In genomic region chr12:132315951-132316350, GRCh38 we compare ENCODE assay signal across 28 cellular contexts. TPM values are rescaled to one million over a fixed set of nuclear protein-coding genes. Genes with fewer than 3 reads are reported as not detected.
"Had no signal": no experiment of that assay in that cellular context is flagged by ENCODE, and none has a peak within 500 bp of the region (broad histone marks: within the 10 kb centered on the region; RNA-seq: fewer than 3 reads in every experiment).

No MANE protein-coding gene starts in this region.

- H3K4me3 ChIP-seq: cardiac muscle cell, MG63, Peyer's patch had no signal

- ATAC-seq: activated CD8-positive, alpha-beta memory T cell treated with anti-CD3 and anti-CD28 coated beads, Interleukin-2, amount 10 ng/mL, durations not matched to agents 7 days and 5 days; T-helper 17 cell; WTC11 had no signal

- H3K36me3 ChIP-seq: brain microvascular endothelial cell, cardiac muscle cell, MG63, Peyer's patch had no signal

- DNase-seq: activated CD4-positive, alpha-beta T cell treated with anti-CD3 and anti-CD28 coated beads for 48 hours; activated CD4-positive, alpha-beta T cell treated with anti-CD3 and anti-CD28 coated beads, Interleukin-2, amount 50 U/mL, for 4 hours; activated CD4-positive, CD25-positive, alpha-beta regulatory T cell treated with anti-CD3 and anti-CD28 coated beads, Interleukin-2, amount 50 U/mL, for 72 hours; activated CD8-positive, alpha-beta memory T cell treated with anti-CD3 and anti-CD28 coated beads, Interleukin-2, amount 10 ng/mL, durations not matched to agents 7 days and 5 days; activated effector memory CD4-positive, alpha-beta T cell treated with Interleukin-2 at 50 U/mL for 16 hours; activated naive CD4-positive, alpha-beta T cell; activated T-cell treated with anti-CD3 and anti-CD28 coated beads, Interleukin-2, amount 50 U/mL, for 24 hours; amygdala; brain microvascular endothelial cell; MG63; MV-4-11; NCI-H1092 treated with DMSO at 0.1 percent for 48 hours; NCI-H1417 treated with DMSO at 0.1 percent for 48 hours; NCI-H1694; NCI-H2029 treated with DMSO at 0.1 percent for 48 hours; NCI-H345; NCI-H510A treated with DMSO at 0.1 percent for 48 hours; NCI-H69; NK-92 treated with Interleukin-12 subunit alpha and Interleukin-12 subunit beta, amount 100 ng/mL, for 24 hours; Peyer's patch; SHP77 treated with DMSO at 0.1 percent for 48 hours; T-helper 9 cell had no signal

- H3K4me1 ChIP-seq: Peyer's patch had no signal

- H3K27me3 ChIP-seq: brain microvascular endothelial cell, cardiac muscle cell, Peyer's patch had no signal

- H3K27ac ChIP-seq: brain microvascular endothelial cell, cardiac muscle cell, Peyer's patch, RWPE1 had no signal

RNA-seq across cellular contexts. Expression of gene GALNT9, which starts 13.4 kb away (rescaled TPM):
- total RNA-seq: activated CD8-positive, alpha-beta memory T cell treated with anti-CD3 and anti-CD28 coated beads, Interleukin-2, amount 10 ng/mL, durations not matched to agents 7 days and 5 days; activated T-helper 1 cell treated with anti-CD3 and anti-CD28 coated beads, Interleukin-12 subunit alpha, Interleukin-12 subunit beta, Interleukin-2, Interleukin-4 antibody, amounts not matched to agents 30 ng/mL and 10 ng/mL and 1 ng/mL, durations not matched to agents 14 hours and 24 hours and 36 hours; Peyer's patch; SK-MEL-5; T-helper 17 cell had no signal
